In genomic region chr11:3886985-3887384, GRCh38 we compare ENCODE assay signal across 25 cellular contexts. TPM values are rescaled to one million over a fixed set of nuclear protein-coding genes. Genes with fewer than 3 reads are reported as not detected.
A peak's percentile ranks its signal among the peaks of the same experiment; 100 is the strongest.
DNase-seq lines count a peak whose midpoint lies in the region; ATAC-seq and TF ChIP-seq lines count a peak whose summit lies in the region.
"Had no signal": no experiment of that assay in that cellular context is flagged by ENCODE, and none has a peak within 500 bp of the region (broad histone marks: within the 10 kb centered on the region; RNA-seq: fewer than 3 reads in every experiment).

No MANE protein-coding gene starts in this region.

- no peaks in the 10 kb centered on the region for H3K27me3 Mint-ChIP-seq in natural killer cell (ENCODE audit: low read depth in 2 of 2)
- no peaks in the 10 kb centered on the region for H3K27me3 Mint-ChIP-seq in natural killer cell treated with Interleukin-12 subunit alpha and Interleukin-12 subunit beta and Interleukin-15 and Interleukin-18, amount 100 ng/mL, for 72 hours
- H3K27me3 Mint-ChIP-seq in activated B cell treated with CpG ODN at 0.5 μM for 24 hours = no peaks in the 10 kb centered on the region
- H3K27me3 Mint-ChIP-seq in memory B cell = no peaks in the 10 kb centered on the region
- H3K27me3 Mint-ChIP-seq: activated naive CD8-positive, alpha-beta T cell treated with anti-CD3 and anti-CD28 coated beads, Interleukin-2, amount 50 U/mL, for 24 hours had no signal

- DNase-seq in natural killer cell (no peak), activated B cell treated with CpG ODN at 0.5 μM for 24 hours (no peak), memory B cell (ENCODE audit: low spot score in 2 of 2) (no peak), HEK293T (ENCODE audit: extremely low spot score) (no peak), GM13977 (ENCODE audit: low spot score) (no peak)
- no peak for DNase-seq in natural killer cell treated with Interleukin-12 subunit alpha and Interleukin-12 subunit beta and Interleukin-15 and Interleukin-18, amount 100 ng/mL, for 72 hours (ENCODE audit: low spot score)
- DNase-seq: activated CD4-positive, alpha-beta T cell treated with anti-CD3 and anti-CD28 coated beads, Interleukin-2, amount 50 U/mL, for 1 hour; activated gamma-delta T cell treated with Interleukin-2 at 50 U/mL for 16 hours; activated naive CD8-positive, alpha-beta T cell treated with anti-CD3 and anti-CD28 coated beads, Interleukin-2, amount 50 U/mL, for 24 hours; activated T-cell treated with anti-CD3 and anti-CD28 coated beads, Interleukin-2, amount 50 U/mL, for 1 hour; cortex of kidney; effector memory CD4-positive, alpha-beta T cell; H7; left lung; NCI-H1417; NCI-H2107; NCI-H345; NCI-H69; SIG-M5; stimulated activated naive CD4-positive, alpha-beta T cell; SW 1271; T-helper 9 cell; upper lobe of right lung had no signal

- no peak for TF ChIP-seq CTCF in natural killer cell (IDR thresholded peaks at IDR 0.05)
- TF ChIP-seq CTCF in activated B cell treated with CpG ODN at 0.5 μM for 24 hours (IDR thresholded peaks at IDR 0.05) = no peak
- TF ChIP-seq CTCF in GM13977 (IDR thresholded peaks at IDR 0.05; ENCODE audit: extremely low read depth, insufficient read depth, missing control alignments) = no peak

- H3K4me3 Mint-ChIP-seq in natural killer cell (no peak overlapping the region), activated B cell treated with CpG ODN at 0.5 μM for 24 hours (peak overlapping the region; percentile 15), memory B cell (no peak overlapping the region)
- no peak overlapping the region for H3K4me3 Mint-ChIP-seq in natural killer cell treated with Interleukin-12 subunit alpha and Interleukin-12 subunit beta and Interleukin-15 and Interleukin-18, amount 100 ng/mL, for 72 hours
- H3K4me3 Mint-ChIP-seq: activated naive CD8-positive, alpha-beta T cell treated with anti-CD3 and anti-CD28 coated beads, Interleukin-2, amount 50 U/mL, for 24 hours had no signal

- H3K4me1 Mint-ChIP-seq in natural killer cell (peaks cover 60 to 66% of the 10 kb centered on the region in 2 donors), activated B cell treated with CpG ODN at 0.5 μM for 24 hours (peaks cover 81% of the 10 kb centered on the region), memory B cell (peaks cover 46% of the 10 kb centered on the region)
- peaks cover 44 to 48% of the 10 kb centered on the region in 2 donors for H3K4me1 Mint-ChIP-seq in natural killer cell treated with Interleukin-12 subunit alpha and Interleukin-12 subunit beta and Interleukin-15 and Interleukin-18, amount 100 ng/mL, for 72 hours (ENCODE audit: low read depth in 2 of 2)

- in situ Hi-C loops in GM13977 (cut with MboI; ENCODE audit: low pct_unique_long_range_greater_than_20kb, low sequenced_read_pairs, unreplicated experiment) = no loop called here

- H3K9me3 Mint-ChIP-seq in natural killer cell = no peaks in the 10 kb centered on the region
- no peaks in the 10 kb centered on the region for H3K9me3 Mint-ChIP-seq in natural killer cell treated with Interleukin-12 subunit alpha and Interleukin-12 subunit beta and Interleukin-15 and Interleukin-18, amount 100 ng/mL, for 72 hours
- H3K9me3 Mint-ChIP-seq in activated B cell treated with CpG ODN at 0.5 μM for 24 hours = no peaks in the 10 kb centered on the region
- no peaks in the 10 kb centered on the region for H3K9me3 Mint-ChIP-seq in memory B cell
- H3K9me3 Mint-ChIP-seq: activated naive CD8-positive, alpha-beta T cell treated with anti-CD3 and anti-CD28 coated beads, Interleukin-2, amount 50 U/mL, for 24 hours had no signal

- intact Hi-C loops in natural killer cell (cut with micrococcal nuclease) (no loop called here), activated B cell treated with CpG ODN at 0.5 μM for 24 hours (cut with micrococcal nuclease) (no loop called here)

- H3K36me3 Mint-ChIP-seq in natural killer cell (no peaks in the 10 kb centered on the region), activated B cell treated with CpG ODN at 0.5 μM for 24 hours (ENCODE audit: low read depth) (peaks cover 3% of the 10 kb centered on the region), memory B cell (peaks cover 1% of the 10 kb centered on the region)
- H3K36me3 Mint-ChIP-seq in natural killer cell treated with Interleukin-12 subunit alpha and Interleukin-12 subunit beta and Interleukin-15 and Interleukin-18, amount 100 ng/mL, for 72 hours = no peaks in the 10 kb centered on the region

- CTCF ChIA-PET in activated B cell treated with CpG ODN at 0.5 μM for 24 hours (lab: Charles Lee) = interaction anchor here (1.1 kb wide), 1 partner anchor 38 kb away, joined by 8 read pairs; no protein-coding TSS in a partner anchor
- CTCF ChIA-PET in HEK293T (lab: Yijun Ruan, JAX) = no interaction called here

- ATAC-seq in natural killer cell (no peak), activated B cell treated with CpG ODN at 0.5 μM for 24 hours (ENCODE audit: low read depth) (no peak), memory B cell (ENCODE audit: low read depth) (no peak), HG03354 (IDR thresholded peaks at IDR 0.05; ENCODE audit: poor library complexity, severe bottlenecking, unreplicated experiment) (no peak), GM18861 (IDR thresholded peaks at IDR 0.05; ENCODE audit: unreplicated experiment) (no peak)
- ATAC-seq in natural killer cell treated with Interleukin-12 subunit alpha and Interleukin-12 subunit beta and Interleukin-15 and Interleukin-18, amount 100 ng/mL, for 72 hours = no peak
- ATAC-seq: activated naive CD8-positive, alpha-beta T cell treated with anti-CD3 and anti-CD28 coated beads, Interleukin-2, amount 50 U/mL, for 24 hours; left lung; upper lobe of right lung had no signal

- H3K27ac Mint-ChIP-seq in natural killer cell (peak overlapping the region; percentile 45 to 59), activated B cell treated with CpG ODN at 0.5 μM for 24 hours (no peak overlapping the region), memory B cell (peak overlapping the region; percentile 22)
- peak overlapping the region in 1 of 2 donors; percentile 54 for H3K27ac Mint-ChIP-seq in natural killer cell treated with Interleukin-12 subunit alpha and Interleukin-12 subunit beta and Interleukin-15 and Interleukin-18, amount 100 ng/mL, for 72 hours
- H3K27ac Mint-ChIP-seq: activated naive CD8-positive, alpha-beta T cell treated with anti-CD3 and anti-CD28 coated beads, Interleukin-2, amount 50 U/mL, for 24 hours had no signal

- POLR2A ChIA-PET in activated B cell treated with CpG ODN at 0.5 μM for 24 hours (lab: Charles Lee) = interaction anchor here (0.7 to 3.1 kb wide), 2 partner anchors 9 to 32 kb away, joined by 10 to 12 read pairs; partner anchors contain the start of gene STIM1
- POLR2A ChIA-PET in HEK293T (lab: Yijun Ruan, JAX) = no interaction called here

TF ChIP-seq in HEK293T, 16 proteins besides CTCF, POLR2A, EP300 and RAD21:
- TF ChIP-seq FOXM1 (IDR thresholded peaks at IDR 0.05; ENCODE audit: borderline replicate concordance) = no peak

RNA-seq across cellular contexts. Expression of gene STIM1, which starts 31.5 kb away (rescaled TPM):
- total RNA-seq in natural killer cell (100 to 1,000 TPM; 171 to 187 (median 175) TPM), activated B cell treated with CpG ODN at 0.5 μM for 24 hours (37.3 and 38.4 TPM in 2 replicates)
- 10 to 100 TPM; 83.9 to 85.9 TPM for total RNA-seq in natural killer cell treated with Interleukin-12 subunit alpha and Interleukin-12 subunit beta and Interleukin-15 and Interleukin-18, amount 100 ng/mL, for 72 hours

RNA-seq across cellular contexts. Expression of gene RHOG, which starts 46.2 kb away (rescaled TPM):
- total RNA-seq in natural killer cell (100 to 1,000 TPM; 114 to 145 (median 137) TPM), activated B cell treated with CpG ODN at 0.5 μM for 24 hours (163 and 176 TPM in 2 replicates)
- 100 to 1,000 TPM; 154 to 164 TPM for total RNA-seq in natural killer cell treated with Interleukin-12 subunit alpha and Interleukin-12 subunit beta and Interleukin-15 and Interleukin-18, amount 100 ng/mL, for 72 hours
